ENCODE assay signal across 8 cellular contexts in genomic region chr12:117850048-117850447, GRCh38.
A peak's percentile ranks its signal among the peaks of the same experiment; 100 is the strongest.
DNase-seq lines count a peak whose midpoint lies in the region; ATAC-seq and TF ChIP-seq lines count a peak whose summit lies in the region.

No MANE protein-coding gene starts in this region.

- intact Hi-C loops in natural killer cell (cut with micrococcal nuclease): no loop called here
- intact Hi-C loops in tibial artery (cut with DNase I; ENCODE audit: low total_unique reads): no loop called here

- H3K9me3 ChIP-seq in WERI-Rb-1 (ENCODE audit: severe bottlenecking) (no peaks in the 10 kb centered on the region), iPS DF 6.9 (ENCODE audit: control insufficient read depth, insufficient read depth, low read length) (no peaks in the 10 kb centered on the region), tibial artery (peaks cover 0 to 12% (median 0%) of the 10 kb centered on the region in 3 donors)

- peak in 2 of 3 donors; percentile 45 to 64 for ATAC-seq in natural killer cell
- ATAC-seq in natural killer cell treated with Interleukin-12 subunit alpha and Interleukin-12 subunit beta and Interleukin-15 and Interleukin-18, amount 100 ng/mL, for 72 hours: no peak
- no peak for ATAC-seq in HG03469 (IDR thresholded peaks at IDR 0.05; ENCODE audit: unreplicated experiment)

- DNase-seq in natural killer cell (no peak), LNCaP clone FGC (ENCODE audit: low read depth) (no peak), WERI-Rb-1 (peak; percentile 40), iPS DF 6.9 (ENCODE audit: low read depth, low spot score) (peak; percentile 58), tibial artery (no peak)
- DNase-seq in natural killer cell treated with Interleukin-12 subunit alpha and Interleukin-12 subunit beta and Interleukin-15 and Interleukin-18, amount 100 ng/mL, for 72 hours (ENCODE audit: low spot score): no peak
- no peak for DNase-seq in activated CD4-positive, alpha-beta T cell treated with anti-CD3 and anti-CD28 coated beads, Interleukin-2, amount 50 U/mL, for 48 hours

- peaks cover 0 to 6% of the 10 kb centered on the region in 2 donors for H3K27me3 Mint-ChIP-seq in natural killer cell (ENCODE audit: low read depth in 2 of 2)
- peaks cover 21 to 29% of the 10 kb centered on the region in 2 donors for H3K27me3 Mint-ChIP-seq in natural killer cell treated with Interleukin-12 subunit alpha and Interleukin-12 subunit beta and Interleukin-15 and Interleukin-18, amount 100 ng/mL, for 72 hours

- H3K4me1 Mint-ChIP-seq in natural killer cell: peaks cover 0 to 5% of the 10 kb centered on the region in 2 donors
- peaks cover 0 to 2% of the 10 kb centered on the region in 2 donors for H3K4me1 Mint-ChIP-seq in natural killer cell treated with Interleukin-12 subunit alpha and Interleukin-12 subunit beta and Interleukin-15 and Interleukin-18, amount 100 ng/mL, for 72 hours (ENCODE audit: low read depth in 2 of 2)

- TF ChIP-seq CTCF in natural killer cell (IDR thresholded peaks at IDR 0.05) (peak; percentile 61), LNCaP clone FGC (IDR thresholded peaks at IDR 0.05; ENCODE audit: control insufficient read depth, extremely low read depth, insufficient read depth) (peak; percentile 87), WERI-Rb-1 (IDR thresholded peaks at IDR 0.05; ENCODE audit: low read depth, low read length) (peak; percentile 90), tibial artery (IDR thresholded peaks at IDR 0.05) (peak; percentile 56 to 72)

- H3K27ac ChIP-seq in WERI-Rb-1: no peak overlapping the region
- H3K27ac ChIP-seq in iPS DF 6.9 (ENCODE audit: low read length): no peak overlapping the region
- no peak overlapping the region for H3K27ac ChIP-seq in tibial artery

- H3K27ac Mint-ChIP-seq in natural killer cell: no peak overlapping the region
- H3K27ac Mint-ChIP-seq in natural killer cell treated with Interleukin-12 subunit alpha and Interleukin-12 subunit beta and Interleukin-15 and Interleukin-18, amount 100 ng/mL, for 72 hours: no peak overlapping the region

- H3K36me3 ChIP-seq in WERI-Rb-1 (no peaks in the 10 kb centered on the region), iPS DF 6.9 (ENCODE audit: control insufficient read depth, insufficient read depth, low read length) (no peaks in the 10 kb centered on the region), tibial artery (no peaks in the 10 kb centered on the region)

- H3K4me3 ChIP-seq in LNCaP clone FGC (ENCODE audit: low read depth, low read length) (no peak overlapping the region), WERI-Rb-1 (ENCODE audit: low read depth, low read length) (no peak overlapping the region), iPS DF 6.9 (ENCODE audit: low read length) (no peak overlapping the region), tibial artery (no peak overlapping the region)

- no peaks in the 10 kb centered on the region for H3K9me3 Mint-ChIP-seq in natural killer cell
- no peaks in the 10 kb centered on the region for H3K9me3 Mint-ChIP-seq in natural killer cell treated with Interleukin-12 subunit alpha and Interleukin-12 subunit beta and Interleukin-15 and Interleukin-18, amount 100 ng/mL, for 72 hours

- no peaks in the 10 kb centered on the region for H3K36me3 Mint-ChIP-seq in natural killer cell
- no peaks in the 10 kb centered on the region for H3K36me3 Mint-ChIP-seq in natural killer cell treated with Interleukin-12 subunit alpha and Interleukin-12 subunit beta and Interleukin-15 and Interleukin-18, amount 100 ng/mL, for 72 hours

- no peak overlapping the region for H3K4me3 Mint-ChIP-seq in natural killer cell
- H3K4me3 Mint-ChIP-seq in natural killer cell treated with Interleukin-12 subunit alpha and Interleukin-12 subunit beta and Interleukin-15 and Interleukin-18, amount 100 ng/mL, for 72 hours: no peak overlapping the region

- H3K27me3 ChIP-seq in WERI-Rb-1 (ENCODE audit: insufficient read depth, low read depth, severe bottlenecking) (no peaks in the 10 kb centered on the region), iPS DF 6.9 (ENCODE audit: control insufficient read depth, insufficient read depth, low read length) (no peaks in the 10 kb centered on the region), tibial artery (peaks cover 0 to 20% of the 10 kb centered on the region in 2 donors)

- H3K4me1 ChIP-seq in iPS DF 6.9 (ENCODE audit: control insufficient read depth, insufficient read depth, low read length) (no peaks in the 10 kb centered on the region; the same call in 1 of the 2 replicates), tibial artery (no peaks in the 10 kb centered on the region)

- WGBS in iPS DF 6.9 (ENCODE audit: insufficient coverage, insufficient read length): no CpG with 5 or more reads among the region's 2 CpGs

Comparison
In these comparisons a context has a peak if more than half of its experiments do, and no peak if none do; other contexts are left out.
1. ATAC-seq: peak in natural killer cell (2 of 3); none in natural killer cell treated with Interleukin-12 subunit alpha and Interleukin-12 subunit beta and Interleukin-15 and Interleukin-18, amount 100 ng/mL, for 72 hours (0 of 2) and HG03469 (single experiment).
2. DNase-seq: peak in WERI-Rb-1 (single experiment) and iPS DF 6.9 (single experiment); none in natural killer cell (single experiment), natural killer cell treated with Interleukin-12 subunit alpha and Interleukin-12 subunit beta and Interleukin-15 and Interleukin-18, amount 100 ng/mL, for 72 hours (single experiment), LNCaP clone FGC (single experiment), tibial artery (0 of 2) and activated CD4-positive, alpha-beta T cell treated with anti-CD3 and anti-CD28 coated beads, Interleukin-2, amount 50 U/mL, for 48 hours (0 of 2).
3. Peak in every context shown above with its lines, with median percentiles within 50 percentile points of each other: CTCF ChIP-seq.